ENCODE assay signal across 15 cellular contexts in genomic region chr16:77789646-77790370, GRCh38. TPM values are rescaled to one million over a fixed set of nuclear protein-coding genes. Genes with fewer than 3 reads are reported as not detected.
DNase-seq lines count a peak whose midpoint lies in the region; ATAC-seq and TF ChIP-seq lines count a peak whose summit lies in the region.
"Had no signal": no experiment of that assay in that cellular context is flagged by ENCODE, and none has a peak within 500 bp of the region (broad histone marks: within the 10 kb centered on the region; RNA-seq: fewer than 3 reads in every experiment).

No MANE protein-coding gene starts in this region.

- CTCF ChIA-PET in Calu3 (lab: Charles Lee) = no interaction called here

- BruUV-seq in Calu3 (replicated peaks; lab: Mats Ljungman, UMichigan) = no TSS peak

- H3K4me3 Mint-ChIP-seq in type B pancreatic cell (peak overlapping the region; percentile 81), Calu3 (ENCODE audit: low read depth, unreplicated experiment) (no peak overlapping the region)
- H3K4me3 Mint-ChIP-seq: natural killer cell treated with Interleukin-12 subunit alpha and Interleukin-12 subunit beta and Interleukin-15 and Interleukin-18, amount 100 ng/mL, for 72 hours had no signal

- peaks cover 0 to 25% (median 7%) of the 10 kb centered on the region in 12 donors for H3K4me1 ChIP-seq in heart left ventricle
- H3K4me1 ChIP-seq: uterus had no signal

- H3K27ac Mint-ChIP-seq in type B pancreatic cell (no peak overlapping the region), Calu3 (ENCODE audit: unreplicated experiment) (no peak overlapping the region)
- H3K27ac Mint-ChIP-seq: natural killer cell treated with Interleukin-12 subunit alpha and Interleukin-12 subunit beta and Interleukin-15 and Interleukin-18, amount 100 ng/mL, for 72 hours had no signal

- ATAC-seq in heart left ventricle (peak in 1 of 4 donors; percentile 9), Right ventricle myocardium inferior (no peak)
- ATAC-seq: natural killer cell treated with Interleukin-12 subunit alpha and Interleukin-12 subunit beta and Interleukin-15 and Interleukin-18, amount 100 ng/mL, for 72 hours had no signal

- H3K27me3 ChIP-seq in heart left ventricle = peaks cover 6 to 66% (median 13%) of the 10 kb centered on the region in 9 donors
- H3K27me3 ChIP-seq: uterus had no signal

- H3K9me3 Mint-ChIP-seq in type B pancreatic cell (no peaks in the 10 kb centered on the region), Calu3 (ENCODE audit: low read depth, unreplicated experiment) (peaks cover 2% of the 10 kb centered on the region)
- H3K9me3 Mint-ChIP-seq: natural killer cell treated with Interleukin-12 subunit alpha and Interleukin-12 subunit beta and Interleukin-15 and Interleukin-18, amount 100 ng/mL, for 72 hours had no signal

- H3K4me1 Mint-ChIP-seq in type B pancreatic cell (ENCODE audit: unreplicated experiment) (peaks cover 14% of the 10 kb centered on the region), Calu3 (ENCODE audit: low read depth, unreplicated experiment) (no peaks in the 10 kb centered on the region)

- intact Hi-C loops in heart left ventricle (cut with DNase I) = loop anchor here in 4 of 10 donors (5.0 to 10.0 kb wide), 4 partner anchors 115 to 182 kb away; no protein-coding TSS in a partner anchor
- intact Hi-C loops in Right ventricle myocardium inferior (cut with DNase I) = no loop called here
- intact Hi-C loops in Calu3 (cut with micrococcal nuclease; ENCODE audit: unreplicated experiment) = no loop called here

- H3K36me3 ChIP-seq in heart left ventricle = no peaks in the 10 kb centered on the region
- H3K36me3 ChIP-seq: Peyer's patch, uterus had no signal

- 9 to 25% (median 15%) methylated on average over 17 to 20 of the region's 20 CpGs for WGBS in heart left ventricle, 4 donors

- DNase-seq in heart left ventricle (no peak), Right ventricle myocardium inferior (ENCODE audit: missing footprints) (no peak), choroid plexus epithelial cell (ENCODE audit: low read depth) (peak; percentile 9), left kidney (ENCODE audit: low read depth, low spot score) (peak; percentile 26), type B pancreatic cell (ENCODE audit: extremely low spot score, unreplicated experiment) (no peak), Calu3 (no peak)
- DNase-seq in activated naive CD4-positive, alpha-beta T cell treated with Interleukin-2 at 50 U/mL for 16 hours = no peak
- no peak for DNase-seq in activated T-cell treated with anti-CD3 and anti-CD28 coated beads, Interleukin-2, amount 50 U/mL, for 48 hours
- DNase-seq: ACHN; amniotic stem cell; NCI-H2171; Peyer's patch; stimulated activated CD4-positive, alpha-beta T cell treated with anti-CD3 and anti-CD28 coated beads, Interleukin-12 subunit alpha, Interleukin-12 subunit beta, amount 100 ng/mL, for 4 hours; uterus had no signal

- H3K36me3 Mint-ChIP-seq in type B pancreatic cell (no peaks in the 10 kb centered on the region), Calu3 (ENCODE audit: insufficient read depth, unreplicated experiment) (no peaks in the 10 kb centered on the region)
- H3K36me3 Mint-ChIP-seq: natural killer cell treated with Interleukin-12 subunit alpha and Interleukin-12 subunit beta and Interleukin-15 and Interleukin-18, amount 100 ng/mL, for 72 hours had no signal

- H3K27ac ChIP-seq in heart left ventricle = peak overlapping the region in 1 of 12 donors; percentile 9
- H3K27ac ChIP-seq: Peyer's patch, uterus had no signal

- no peak for TF ChIP-seq CTCF in heart left ventricle (IDR thresholded peaks at IDR 0.05)
- no peak for TF ChIP-seq CTCF in choroid plexus epithelial cell (conservative IDR thresholded peaks at IDR 0.05; ENCODE audit: low read depth, low read length)
- TF ChIP-seq CTCF in type B pancreatic cell (conservative IDR thresholded peaks at IDR 0.05) = no peak
- no peak for TF ChIP-seq CTCF in Calu3 (IDR thresholded peaks at IDR 0.05; ENCODE audit: unreplicated experiment)

- H3K27me3 Mint-ChIP-seq in type B pancreatic cell (peaks cover 81% of the 10 kb centered on the region), Calu3 (ENCODE audit: unreplicated experiment) (peaks cover 25% of the 10 kb centered on the region)

- TF ChIP-seq POLR2A in heart left ventricle (IDR thresholded peaks at IDR 0.05) = no peak

- H3K9me3 ChIP-seq in heart left ventricle = no peaks in the 10 kb centered on the region
- H3K9me3 ChIP-seq: Peyer's patch, uterus had no signal

- H3K4me3 ChIP-seq in heart left ventricle = peak overlapping the region in 11 of 12 donors; percentile 47 to 78 (median 64)
- H3K4me3 ChIP-seq in choroid plexus epithelial cell (ENCODE audit: low read depth, low read length) = no peak overlapping the region

RNA-seq across cellular contexts. Expression of gene VAT1L, which starts 1.4 kb away (rescaled TPM):
- 10 to 100 TPM in 6 of 9 donors, 1 to 10 TPM in 3; 2.9 to 57.5 (median 14.3) TPM for total RNA-seq in heart left ventricle
- polyA plus RNA-seq in heart left ventricle = 1 to 10 TPM in 1 of 2 donors, under 1 TPM in 1; 0.32 to 5.9 TPM
- total RNA-seq in Right ventricle myocardium inferior = 20.6 TPM
- 0.76 and 12.4 TPM in 2 replicates for total RNA-seq in type B pancreatic cell (ENCODE audit: low replicate concordance)
- total RNA-seq in Calu3 (2022) = not detected in 2 replicates

Comparison
In these comparisons a context has a peak if more than half of its experiments do, and no peak if none do; other contexts are left out.
1. DNase-seq: peak in choroid plexus epithelial cell (single experiment) and left kidney (single experiment); none in heart left ventricle (0 of 5), Right ventricle myocardium inferior (single experiment), type B pancreatic cell (single experiment), activated naive CD4-positive, alpha-beta T cell treated with Interleukin-2 at 50 U/mL for 16 hours (single experiment), Calu3 (single experiment) and activated T-cell treated with anti-CD3 and anti-CD28 coated beads, Interleukin-2, amount 50 U/mL, for 48 hours (0 of 2).